ENCODE assay signal across 8 cellular contexts in the genomic region with DNA sequence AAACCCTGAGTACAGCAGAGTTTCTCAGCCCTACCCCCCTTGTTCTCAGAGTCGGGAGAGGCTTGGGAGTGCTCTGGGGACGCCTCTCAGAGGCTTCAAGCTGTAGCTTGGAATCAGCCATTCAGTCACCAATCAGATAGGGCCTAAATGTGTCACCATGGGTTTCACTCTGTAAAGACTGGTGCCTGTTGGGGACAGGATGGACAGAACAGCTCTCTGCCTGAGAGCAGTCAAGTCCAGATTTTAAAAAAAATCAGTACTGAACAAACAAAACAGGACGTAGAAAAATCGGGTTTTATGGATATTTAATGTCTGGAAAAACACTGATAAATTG. TPM values are rescaled to one million over a fixed set of nuclear protein-coding genes. Genes with fewer than 3 reads are reported as not detected.
A peak's percentile ranks its signal among the peaks of the same experiment; 100 is the strongest.
DNase-seq lines count a peak whose midpoint lies in the region; ATAC-seq and TF ChIP-seq lines count a peak whose summit lies in the region.

No MANE protein-coding gene starts in this region.

- H3K4me1 ChIP-seq in left lung (peaks cover 10 to 49% of the 10 kb centered on the region in 2 donors), thyroid gland (peaks cover 12 to 13% of the 10 kb centered on the region in 2 donors)

- H3K27me3 ChIP-seq in left lung = peaks cover 0 to 5% of the 10 kb centered on the region in 2 donors
- H3K27me3 ChIP-seq in thyroid gland = no peaks in the 10 kb centered on the region

- H3K9me3 ChIP-seq in left lung (no peaks in the 10 kb centered on the region), thyroid gland (no peaks in the 10 kb centered on the region)

- H3K36me3 Mint-ChIP-seq in activated naive CD4-positive, alpha-beta T cell treated with anti-CD3 and anti-CD28 coated beads for 36 hours (ENCODE audit: low read depth) = peaks cover 36% of the 10 kb centered on the region
- peaks cover 43% of the 10 kb centered on the region for H3K36me3 Mint-ChIP-seq in activated naive CD8-positive, alpha-beta T cell treated with anti-CD3 and anti-CD28 coated beads, Interleukin-2, amount 50 U/mL, for 24 hours (ENCODE audit: low read depth)

- TF ChIP-seq POLR2A in thyroid gland (IDR thresholded peaks at IDR 0.05) = no peak

- H3K36me3 ChIP-seq in left lung (peaks cover 0 to 42% of the 10 kb centered on the region in 2 donors), thyroid gland (peaks cover 19 to 29% of the 10 kb centered on the region in 2 donors)

- H3K4me3 Mint-ChIP-seq in activated naive CD4-positive, alpha-beta T cell treated with anti-CD3 and anti-CD28 coated beads for 36 hours = peak overlapping the region; percentile 95
- peak overlapping the region; percentile 90 for H3K4me3 Mint-ChIP-seq in activated naive CD8-positive, alpha-beta T cell treated with anti-CD3 and anti-CD28 coated beads, Interleukin-2, amount 50 U/mL, for 24 hours

- ATAC-seq in activated naive CD8-positive, alpha-beta T cell treated with anti-CD3 and anti-CD28 coated beads, Interleukin-2, amount 50 U/mL, for 24 hours = peak; percentile 44
- ATAC-seq in left lung (no peak), GM19395 (IDR thresholded peaks at IDR 0.05; ENCODE audit: unreplicated experiment) (no peak), HG03342 (IDR thresholded peaks at IDR 0.05; ENCODE audit: unreplicated experiment) (no peak)

- WGBS in thyroid gland, 2 donors = 31 to 32% methylated on average over 4 of the region's 4 CpGs

- H3K4me1 Mint-ChIP-seq in activated naive CD4-positive, alpha-beta T cell treated with anti-CD3 and anti-CD28 coated beads for 36 hours (ENCODE audit: low read depth) = peaks cover 43% of the 10 kb centered on the region
- H3K4me1 Mint-ChIP-seq in activated naive CD8-positive, alpha-beta T cell treated with anti-CD3 and anti-CD28 coated beads, Interleukin-2, amount 50 U/mL, for 24 hours = peaks cover 46% of the 10 kb centered on the region

- intact Hi-C loops in activated naive CD4-positive, alpha-beta T cell treated with anti-CD3 and anti-CD28 coated beads for 36 hours (cut with micrococcal nuclease) = loop anchor here (5.0 kb wide), 3 partner anchors 527 to 1248 kb away; a partner anchor contains a TSS
- intact Hi-C loops in left lung (cut with DNase I) (no loop called here), thyroid gland (cut with DNase I) (loop anchor here (10.0 kb wide), 1 partner anchor 60 kb away; no protein-coding TSS in a partner anchor)

- H3K27ac ChIP-seq in left lung = peak overlapping the region; percentile 94 to 99
- peak overlapping the region; percentile 29 to 95 (median 92) for H3K27ac ChIP-seq in thyroid gland

- peak overlapping the region; percentile 99 for H3K27ac Mint-ChIP-seq in activated naive CD4-positive, alpha-beta T cell treated with anti-CD3 and anti-CD28 coated beads for 36 hours
- peak overlapping the region; percentile 95 for H3K27ac Mint-ChIP-seq in activated naive CD8-positive, alpha-beta T cell treated with anti-CD3 and anti-CD28 coated beads, Interleukin-2, amount 50 U/mL, for 24 hours

- peak overlapping the region; percentile 99 for H3K4me3 ChIP-seq in left lung
- H3K4me3 ChIP-seq in thyroid gland (replicated peaks in 1 of 3) = peak overlapping the region in 2 of 3 donors; percentile 4 to 87

- CTCF ChIA-PET in activated naive CD4-positive, alpha-beta T cell treated with anti-CD3 and anti-CD28 coated beads for 36 hours (lab: Charles Lee) = interaction anchor here (1.0 to 1.1 kb wide), 2 partner anchors 8 to 286 kb away, joined by 3 read pairs; no protein-coding TSS in a partner anchor

- TF ChIP-seq CTCF in left lung (IDR thresholded peaks at IDR 0.05) (no peak), thyroid gland (IDR thresholded peaks at IDR 0.05) (no peak)

- peaks cover 2% of the 10 kb centered on the region for H3K27me3 Mint-ChIP-seq in activated naive CD4-positive, alpha-beta T cell treated with anti-CD3 and anti-CD28 coated beads for 36 hours (ENCODE audit: low read depth)
- H3K27me3 Mint-ChIP-seq in activated naive CD8-positive, alpha-beta T cell treated with anti-CD3 and anti-CD28 coated beads, Interleukin-2, amount 50 U/mL, for 24 hours = no peaks in the 10 kb centered on the region

- H3K9me3 Mint-ChIP-seq in activated naive CD4-positive, alpha-beta T cell treated with anti-CD3 and anti-CD28 coated beads for 36 hours = no peaks in the 10 kb centered on the region
- H3K9me3 Mint-ChIP-seq in activated naive CD8-positive, alpha-beta T cell treated with anti-CD3 and anti-CD28 coated beads, Interleukin-2, amount 50 U/mL, for 24 hours = no peaks in the 10 kb centered on the region

- DNase-seq in activated naive CD4-positive, alpha-beta T cell treated with anti-CD3 and anti-CD28 coated beads for 36 hours = peak; percentile 20
- no peak for DNase-seq in activated naive CD4-positive, alpha-beta T cell treated with Interleukin-2 at 50 U/mL for 16 hours
- no peak for DNase-seq in activated naive CD8-positive, alpha-beta T cell treated with anti-CD3 and anti-CD28 coated beads, Interleukin-2, amount 50 U/mL, for 24 hours
- DNase-seq in left lung (no peak), thyroid gland (no peak), SIG-M5 treated with dmso at 0.1 percent for 504 hours (lab: John Stamatoyannopoulos, UW; ENCODE audit: unreplicated experiment) (no peak)

RNA-seq across cellular contexts. Expression of a gene that starts 1.3 kb away (rescaled TPM):
- total RNA-seq in activated naive CD4-positive, alpha-beta T cell treated with anti-CD3 and anti-CD28 coated beads for 36 hours = 10 to 100 TPM; 23.6 to 24.4 TPM
- 10 to 100 TPM; 27.4 to 28.4 TPM for total RNA-seq in left lung
- total RNA-seq in thyroid gland = 10 to 100 TPM; 18.1 to 32.6 (median 21.1) TPM

Comparison
In these comparisons a context has a peak if more than half of its experiments do, and no peak if none do; other contexts are left out.
1. intact Hi-C loops: an anchor here in activated naive CD4-positive, alpha-beta T cell treated with anti-CD3 and anti-CD28 coated beads for 36 hours (5.0 kb wide) and thyroid gland (10.0 kb wide); none called in left lung.